Comparison of ENCODE assay signal across 8 cellular contexts in the genomic region with DNA sequence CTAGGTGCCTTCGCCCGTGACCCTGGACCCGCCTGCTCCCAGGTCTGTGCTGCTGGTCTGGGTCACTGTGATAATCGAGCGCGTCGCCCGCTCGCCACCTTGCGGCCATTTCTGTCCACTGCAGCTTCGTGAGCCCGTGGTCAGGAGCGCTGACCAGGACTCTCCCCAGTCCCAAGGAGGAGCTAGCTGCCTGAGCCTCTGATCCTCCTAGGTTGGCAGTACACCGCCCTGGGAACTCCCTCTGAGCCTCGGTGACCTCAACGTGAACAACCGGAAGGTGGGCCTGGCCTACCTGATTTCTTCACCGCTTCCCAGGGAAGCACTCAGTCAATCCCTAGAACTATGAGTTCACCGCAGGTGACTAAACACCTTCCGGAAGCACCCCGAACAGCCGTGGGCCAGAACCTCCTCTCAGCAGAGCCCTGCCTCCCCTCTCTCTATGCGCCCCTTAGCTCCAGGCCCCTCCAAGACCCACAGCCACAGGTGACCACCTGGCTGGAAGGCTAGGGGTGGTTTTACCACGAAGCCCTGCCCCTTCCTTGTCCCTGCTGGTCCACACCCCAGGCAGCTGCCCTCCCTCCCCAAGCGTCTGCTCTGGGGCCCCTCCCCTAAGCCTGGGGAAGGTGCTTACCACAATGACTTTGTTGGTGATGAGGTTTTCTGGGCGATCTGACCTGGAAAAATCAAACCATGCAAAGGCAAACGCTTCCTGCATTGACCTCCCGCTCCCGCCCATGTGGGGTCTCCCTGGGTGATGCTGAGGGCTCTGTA. TPM values are rescaled to one million over a fixed set of nuclear protein-coding genes. Genes with fewer than 3 reads are reported as not detected.
A peak's percentile ranks its signal among the peaks of the same experiment; 100 is the strongest.
DNase-seq lines count a peak whose midpoint lies in the region; ATAC-seq and TF ChIP-seq lines count a peak whose summit lies in the region.

No MANE protein-coding gene starts in this region.

- no peak overlapping the region for H3K23ac ChIP-seq in mesendoderm (ENCODE audit: low read length)

- ATAC-seq in stimulated activated effector memory CD8-positive, alpha-beta T cell treated with anti-CD3 and anti-CD28 coated beads, Interleukin-12 subunit alpha, Interleukin-12 subunit beta, amount 100 ng/mL, for 72 hours = peak; percentile 73
- ATAC-seq in GM21576 (IDR thresholded peaks at IDR 0.05; ENCODE audit: unreplicated experiment) = no peak

- H2BK15ac ChIP-seq in mesendoderm (replicated peaks; ENCODE audit: low read depth) = no peak overlapping the region

- peaks cover 4% of the 10 kb centered on the region for H3K36me3 Mint-ChIP-seq in endothelial cell (ENCODE audit: low read depth, unreplicated experiment)
- no peaks in the 10 kb centered on the region for H3K36me3 Mint-ChIP-seq in stimulated activated effector memory CD8-positive, alpha-beta T cell treated with anti-CD3 and anti-CD28 coated beads, Interleukin-12 subunit alpha, Interleukin-12 subunit beta, amount 100 ng/mL, for 72 hours

- peaks cover 4% of the 10 kb centered on the region for H3K4me1 ChIP-seq in mesendoderm (ENCODE audit: control insufficient read depth, low read depth, low read length)

- peaks cover 15% of the 10 kb centered on the region for H3K4me1 Mint-ChIP-seq in endothelial cell (ENCODE audit: unreplicated experiment)
- peaks cover 22% of the 10 kb centered on the region for H3K4me1 Mint-ChIP-seq in stimulated activated effector memory CD8-positive, alpha-beta T cell treated with anti-CD3 and anti-CD28 coated beads, Interleukin-12 subunit alpha, Interleukin-12 subunit beta, amount 100 ng/mL, for 72 hours

- no peak overlapping the region for H3K27ac Mint-ChIP-seq in endothelial cell (ENCODE audit: unreplicated experiment)
- peak overlapping the region; percentile 56 for H3K27ac Mint-ChIP-seq in stimulated activated effector memory CD8-positive, alpha-beta T cell treated with anti-CD3 and anti-CD28 coated beads, Interleukin-12 subunit alpha, Interleukin-12 subunit beta, amount 100 ng/mL, for 72 hours

- no peak overlapping the region for H3K4me2 ChIP-seq in mesendoderm (ENCODE audit: low read length)

- H3K4ac ChIP-seq in mesendoderm (ENCODE audit: low read depth, low read length) = no peak overlapping the region

- H3K27me3 ChIP-seq in mesendoderm (ENCODE audit: insufficient read depth, low read length, poor library complexity) = no peaks in the 10 kb centered on the region

- H3K27ac ChIP-seq in mesendoderm (ENCODE audit: low read depth, low read length) = no peak overlapping the region

- H4K8ac ChIP-seq in mesendoderm (ENCODE audit: low read depth, low read length) = no peak overlapping the region

- H3K56ac ChIP-seq in mesendoderm (ENCODE audit: low read length) = peak overlapping the region; percentile 18

- no peaks in the 10 kb centered on the region for H3K9me3 Mint-ChIP-seq in endothelial cell (ENCODE audit: unreplicated experiment)
- H3K9me3 Mint-ChIP-seq in stimulated activated effector memory CD8-positive, alpha-beta T cell treated with anti-CD3 and anti-CD28 coated beads, Interleukin-12 subunit alpha, Interleukin-12 subunit beta, amount 100 ng/mL, for 72 hours = no peaks in the 10 kb centered on the region

- TF ChIP-seq CTCF in endothelial cell (IDR thresholded peaks at IDR 0.05; ENCODE audit: unreplicated experiment) = peak; percentile 86

- peaks cover 22% of the 10 kb centered on the region for H3K27me3 Mint-ChIP-seq in endothelial cell (ENCODE audit: unreplicated experiment)

- no peak overlapping the region for H2AK5ac ChIP-seq in mesendoderm (ENCODE audit: low read length)

- no peak overlapping the region for H3K18ac ChIP-seq in mesendoderm (ENCODE audit: low read length)

- H3K36me3 ChIP-seq in mesendoderm (ENCODE audit: control insufficient read depth, insufficient read depth, low read length) = no peaks in the 10 kb centered on the region

- no peak overlapping the region for H2BK5ac ChIP-seq in mesendoderm (ENCODE audit: low read length)

- peak; percentile 7 for DNase-seq in NCI-H2107 treated with DMSO at 0.1 percent for 48 hours (lab: John Stamatoyannopoulos, UW; ENCODE audit: unreplicated experiment)
- no peak for DNase-seq in NCI-H2107 (lab: John Stamatoyannopoulos, UW)
- DNase-seq in NCI-H1930 (lab: John Stamatoyannopoulos, UW) = peak; percentile 8 to 13
- peak; percentile 50 to 65 for DNase-seq in activated CD4-positive, alpha-beta T cell treated with anti-CD3 and anti-CD28 coated beads, Interleukin-2, amount 50 U/mL, for 48 hours
- peak; percentile 82 for DNase-seq in endothelial cell (ENCODE audit: low spot score)
- peak; percentile 85 for DNase-seq in mesendoderm
- DNase-seq in stimulated activated effector memory CD8-positive, alpha-beta T cell treated with anti-CD3 and anti-CD28 coated beads, Interleukin-12 subunit alpha, Interleukin-12 subunit beta, amount 100 ng/mL, for 72 hours (ENCODE audit: low spot score in 2 of 2) = peak; percentile 49 to 73

- H3K4me3 ChIP-seq in mesendoderm (ENCODE audit: low read length) = no peak overlapping the region

- H3K79me1 ChIP-seq in mesendoderm (ENCODE audit: low read length) = no peaks in the 10 kb centered on the region

- H3K4me3 Mint-ChIP-seq in endothelial cell (ENCODE audit: unreplicated experiment) = no peak overlapping the region
- peak overlapping the region; percentile 34 for H3K4me3 Mint-ChIP-seq in stimulated activated effector memory CD8-positive, alpha-beta T cell treated with anti-CD3 and anti-CD28 coated beads, Interleukin-12 subunit alpha, Interleukin-12 subunit beta, amount 100 ng/mL, for 72 hours

- no peak overlapping the region for H2BK120ac ChIP-seq in mesendoderm (ENCODE audit: low read depth, low read length)

- no peak overlapping the region for H3K9ac ChIP-seq in mesendoderm (ENCODE audit: low read length)

- H3K79me2 ChIP-seq in mesendoderm (ENCODE audit: control insufficient read depth, insufficient read depth, low read length) = no peaks in the 10 kb centered on the region

- H4K5ac ChIP-seq in mesendoderm (ENCODE audit: low read length) = no peak overlapping the region

- WGBS in mesendoderm (ENCODE audit: extremely low coverage, insufficient coverage, low lambda C conversion rate) = no CpG with 5 or more reads among the region's 29 CpGs

RNA-seq across cellular contexts. Expression of gene PLA2G4D, which starts 9.7 kb away (rescaled TPM):
- total RNA-seq in endothelial cell (ENCODE audit: unreplicated experiment) = not detected
- polyA plus RNA-seq in mesendoderm (2013, experiment 1 of 2) = 0.10 TPM
- polyA plus RNA-seq in mesendoderm (2013, experiment 2 of 2) = 0.10 TPM
